10 cellular contexts compared by ENCODE assay signal in the genomic region with DNA sequence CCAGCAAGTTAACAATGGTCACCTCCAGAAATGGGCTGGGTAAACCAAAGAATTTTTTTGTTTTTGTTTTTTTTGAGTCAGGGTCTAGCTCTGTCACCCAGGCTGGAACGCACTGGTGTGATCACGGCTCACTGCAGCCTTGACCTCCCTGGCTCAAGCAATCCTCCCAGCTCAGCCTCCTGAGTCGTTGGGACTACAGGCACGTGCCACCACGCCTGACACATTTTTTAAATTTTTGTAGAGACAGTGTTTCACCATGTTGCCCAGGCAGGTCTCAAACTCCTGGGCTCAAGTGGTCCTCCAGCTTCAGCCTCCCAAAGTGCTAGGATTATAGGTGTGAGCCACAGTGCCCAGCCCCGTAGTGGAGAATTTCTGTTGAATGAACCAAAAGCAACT. TPM values are rescaled to one million over a fixed set of nuclear protein-coding genes. Genes with fewer than 3 reads are reported as not detected.
DNase-seq lines count a peak whose midpoint lies in the region; ATAC-seq and TF ChIP-seq lines count a peak whose summit lies in the region.
"Had no signal": no experiment of that assay in that cellular context is flagged by ENCODE, and none has a peak within 500 bp of the region (broad histone marks: within the 10 kb centered on the region; RNA-seq: fewer than 3 reads in every experiment).

No MANE protein-coding gene starts in this region.

- H3K9me3 ChIP-seq in CD8-positive, alpha-beta memory T cell (ENCODE audit: low read length) = no peaks in the 10 kb centered on the region

- peak overlapping the region in 6 of 7 donors; percentile 73 to 89 (median 81) for H3K4me3 Mint-ChIP-seq in CD8-positive, alpha-beta memory T cell
- peak overlapping the region; percentile 90 for H3K4me3 Mint-ChIP-seq in glutamatergic neuron (ENCODE audit: unreplicated experiment)

- CTCF ChIA-PET in CD8-positive, alpha-beta memory T cell (lab: Charles Lee) = interaction anchor here (0.6 kb wide), 1 partner anchor 77 kb away, joined by 3 read pairs; no protein-coding TSS in a partner anchor

- H3K9me3 Mint-ChIP-seq in CD8-positive, alpha-beta memory T cell = no peaks in the 10 kb centered on the region
- H3K9me3 Mint-ChIP-seq in glutamatergic neuron (ENCODE audit: unreplicated experiment) = peaks cover 9% of the 10 kb centered on the region

- H3K27ac ChIP-seq in 22Rv1 (peak overlapping the region; percentile 93), VCaP (peak overlapping the region; percentile 77), brain microvascular endothelial cell (no peak overlapping the region)
- no peak overlapping the region for H3K27ac ChIP-seq in CD8-positive, alpha-beta memory T cell (ENCODE audit: low read depth, low read length)

- in situ Hi-C loops in brain microvascular endothelial cell (cut with HindIII; ENCODE audit: low pct_ligation_motif_present, low sequenced_read_pairs) = no loop called here

- TF ChIP-seq CTCF in 22Rv1 (IDR thresholded peaks at IDR 0.05) = no peak
- TF ChIP-seq CTCF in VCaP (conservative IDR thresholded peaks at IDR 0.05) = no peak
- no peak for TF ChIP-seq CTCF in glutamatergic neuron (IDR thresholded peaks at IDR 0.05; ENCODE audit: partially characterized antibody, unreplicated experiment)
- TF ChIP-seq CTCF in brain microvascular endothelial cell (IDR thresholded peaks at IDR 0.05; ENCODE audit: low read depth, low read length, missing control alignments) = no peak

- no peaks in the 10 kb centered on the region for H3K27me3 ChIP-seq in CD8-positive, alpha-beta memory T cell (ENCODE audit: insufficient read depth, low read length, poor library complexity, severe bottlenecking)
- no peaks in the 10 kb centered on the region for H3K27me3 ChIP-seq in brain microvascular endothelial cell (replicated peaks)

- no peaks in the 10 kb centered on the region for H3K36me3 ChIP-seq in CD8-positive, alpha-beta memory T cell (ENCODE audit: insufficient read depth, low read length)
- peaks cover 31% of the 10 kb centered on the region for H3K36me3 ChIP-seq in brain microvascular endothelial cell (replicated peaks)

- ATAC-seq in GM21360 (IDR thresholded peaks at IDR 0.05; ENCODE audit: unreplicated experiment) (no peak), GM21526 (IDR thresholded peaks at IDR 0.05; ENCODE audit: low FRiP score, unreplicated experiment) (no peak)

- H3K27ac Mint-ChIP-seq in CD8-positive, alpha-beta memory T cell = peak overlapping the region in 6 of 8 donors; percentile 17 to 93 (median 75)
- H3K27ac Mint-ChIP-seq in glutamatergic neuron (ENCODE audit: unreplicated experiment) = no peak overlapping the region

- no peak for DNase-seq in CD8-positive, alpha-beta memory T cell
- DNase-seq in glutamatergic neuron (no peak), DMS 273 treated with DMSO at 0.1 percent for 48 hours (lab: John Stamatoyannopoulos, UW) (no peak), brain microvascular endothelial cell (no peak)
- DNase-seq: NCI-H2171 treated with DMSO at 0.1 percent for 48 hours, SHP77 had no signal

- POLR2A ChIA-PET in CD8-positive, alpha-beta memory T cell (lab: Charles Lee) = interaction anchor here (1.1 kb wide), 1 partner anchor 103 kb away, joined by 3 read pairs; a partner anchor contains a TSS

- peaks cover 32% of the 10 kb centered on the region for H3K4me1 ChIP-seq in CD8-positive, alpha-beta memory T cell (ENCODE audit: insufficient read depth, low read length)

- peaks cover 0 to 2% of the 10 kb centered on the region in 2 donors for H3K27me3 Mint-ChIP-seq in CD8-positive, alpha-beta memory T cell
- peaks cover 23% of the 10 kb centered on the region for H3K27me3 Mint-ChIP-seq in glutamatergic neuron (ENCODE audit: unreplicated experiment)

- H3K4me1 Mint-ChIP-seq in CD8-positive, alpha-beta memory T cell = peaks cover 18 to 44% (median 26%) of the 10 kb centered on the region in 3 donors
- peaks cover 9% of the 10 kb centered on the region for H3K4me1 Mint-ChIP-seq in glutamatergic neuron (ENCODE audit: low read depth, unreplicated experiment)

- H3K4me3 ChIP-seq in CD8-positive, alpha-beta memory T cell (ENCODE audit: low read length) = no peak overlapping the region
- no peak overlapping the region for H3K4me3 ChIP-seq in brain microvascular endothelial cell (ENCODE audit: low read depth, low read length)

- H3K36me3 Mint-ChIP-seq in CD8-positive, alpha-beta memory T cell = peaks cover 0 to 47% (median 0%) of the 10 kb centered on the region in 3 donors
- H3K36me3 Mint-ChIP-seq in glutamatergic neuron (ENCODE audit: unreplicated experiment) = no peaks in the 10 kb centered on the region

RNA-seq across cellular contexts. Expression of a gene that starts 1.7 kb away (rescaled TPM):
- total RNA-seq in CD8-positive, alpha-beta memory T cell = 10 to 100 TPM; 30.6 to 31.5 TPM
- 63.9 TPM for polyA plus RNA-seq in CD8-positive, alpha-beta memory T cell
- total RNA-seq in glutamatergic neuron (ENCODE audit: unreplicated experiment) = 80.4 TPM

RNA-seq across cellular contexts. Expression of a gene that starts 2.1 kb away (rescaled TPM):
- total RNA-seq in CD8-positive, alpha-beta memory T cell = 10 to 100 TPM; 73.9 to 82.8 TPM
- polyA plus RNA-seq in CD8-positive, alpha-beta memory T cell = 96.6 TPM
- total RNA-seq in glutamatergic neuron (ENCODE audit: unreplicated experiment) = 66.1 TPM

RNA-seq across cellular contexts. Expression of a gene that starts 7.7 kb away (rescaled TPM):
- total RNA-seq in CD8-positive, alpha-beta memory T cell = 100 to 1,000 TPM; 172 to 176 TPM
- 155 TPM for polyA plus RNA-seq in CD8-positive, alpha-beta memory T cell
- total RNA-seq in glutamatergic neuron (ENCODE audit: unreplicated experiment) = 75.1 TPM

RNA-seq across cellular contexts. Expression of a gene that starts 8.1 kb away (rescaled TPM):
- total RNA-seq in CD8-positive, alpha-beta memory T cell = 10 to 100 TPM; 21.0 to 21.6 TPM
- 1.6 TPM for polyA plus RNA-seq in CD8-positive, alpha-beta memory T cell
- 68.7 TPM for total RNA-seq in glutamatergic neuron (ENCODE audit: unreplicated experiment)

RNA-seq across cellular contexts. Expression of a gene that starts 9.3 kb away (rescaled TPM):
- 10 to 100 TPM; 33.5 to 36.5 TPM for total RNA-seq in CD8-positive, alpha-beta memory T cell
- polyA plus RNA-seq in CD8-positive, alpha-beta memory T cell = 71.4 TPM
- 79.1 TPM for total RNA-seq in glutamatergic neuron (ENCODE audit: unreplicated experiment)

Comparison
In these comparisons a context has a peak if more than half of its experiments do, and no peak if none do; other contexts are left out.
1. H3K27ac ChIP-seq: peak in 22Rv1 (single experiment) and VCaP (single experiment); none in CD8-positive, alpha-beta memory T cell (single experiment) and brain microvascular endothelial cell (single experiment).